ENCODE assay signal across 10 cellular contexts in genomic region chr15:37824717-37825382, GRCh38.
A peak's percentile ranks its signal among the peaks of the same experiment; 100 is the strongest.
DNase-seq lines count a peak whose midpoint lies in the region; ATAC-seq, FAIRE-seq and TF ChIP-seq lines count a peak whose summit lies in the region.
"Had no signal": no experiment of that assay in that cellular context is flagged by ENCODE, and none has a peak within 500 bp of the region (broad histone marks: within the 10 kb centered on the region; RNA-seq: fewer than 3 reads in every experiment).

No MANE protein-coding gene starts in this region.

- H3K36me3 ChIP-seq in SK-N-SH (replicated peaks in 1 of 2; ENCODE audit: control insufficient read depth in 1 of 2, insufficient read depth in 2 of 2, low read length in 1 of 2), result no peaks in the 10 kb centered on the region
- H3K36me3 ChIP-seq in sigmoid colon, result no peaks in the 10 kb centered on the region
- H3K36me3 ChIP-seq: uterus had no signal

- no peaks in the 10 kb centered on the region for H3K79me2 ChIP-seq in SK-N-SH (ENCODE audit: insufficient read depth)

- H3K4me2 ChIP-seq in A549 (no peak overlapping the region), SK-N-SH (peak overlapping the region; percentile 16; the same call in 1 of the 2 replicates)

- TF ChIP-seq RAD21 in A549 (conservative IDR thresholded peaks at IDR 0.05 in 1 of 2, IDR thresholded peaks at IDR 0.05 in 1 of 2) (no peak), SK-N-SH (IDR thresholded peaks at IDR 0.05; ENCODE audit: low read length) (peak; percentile 27; the same call in 1 of the 2 replicates)

- no peak overlapping the region for H3K9ac ChIP-seq in SK-N-SH

- no peaks in the 10 kb centered on the region; the same call in 1 of the 2 replicates for H3K27me3 Mint-ChIP-seq in HFFc6 (ENCODE audit: insufficient read depth)

- no peaks in the 10 kb centered on the region for H4K20me1 ChIP-seq in SK-N-SH (ENCODE audit: insufficient read depth)

- POLR2A ChIA-PET in A549 (lab: Yijun Ruan, JAX) (no interaction called here), SK-N-SH (lab: Yijun Ruan, JAX) (interaction anchor here (1.0 to 2.7 kb wide), 2 partner anchors 48 to 50 kb away, joined by 5 to 9 read pairs; no protein-coding TSS in a partner anchor)

- intact Hi-C loops in sigmoid colon (cut with DNase I), result no loop called here

- H2AFZ ChIP-seq in SK-N-SH (ENCODE audit: low read depth), result peak overlapping the region; percentile 56

- H3K4me3 ChIP-seq in A549, result no peak overlapping the region
- no peak overlapping the region for H3K4me3 ChIP-seq in SK-N-SH (ENCODE audit: low read depth in 2 of 2, low read length in 1 of 2)
- H3K4me3 ChIP-seq in foreskin fibroblast (ENCODE audit: low read depth in 1 of 2, low read length in 2 of 2), result no peak overlapping the region
- no peak overlapping the region for H3K4me3 ChIP-seq in sigmoid colon
- H3K4me3 ChIP-seq: uterus had no signal

- peaks cover 40% of the 10 kb centered on the region for H3K4me1 Mint-ChIP-seq in HFFc6 (ENCODE audit: low read depth)

- H3K9me3 ChIP-seq in A549, result no peaks in the 10 kb centered on the region
- no peaks in the 10 kb centered on the region for H3K9me3 ChIP-seq in SK-N-SH
- H3K9me3 ChIP-seq in sigmoid colon, result no peaks in the 10 kb centered on the region
- H3K9me3 ChIP-seq: uterus had no signal

- peak; percentile 15 to 60 for DNase-seq in A549 (ENCODE audit: low read depth in 1 of 2, low spot score in 1 of 2)
- peak; percentile 96 for DNase-seq in HFFc6
- DNase-seq in SK-N-SH, result no peak
- peak; percentile 92 to 95 for DNase-seq in foreskin fibroblast
- no peak for DNase-seq in NAMALWA (ENCODE audit: low spot score)
- no peak for DNase-seq in NCI-H2227 (lab: John Stamatoyannopoulos, UW; ENCODE audit: unreplicated experiment)
- no peak for DNase-seq in sigmoid colon
- DNase-seq: DMS79, uterus had no signal

- ATAC-seq in A549 (peak; percentile 94 to 99), GM18502 (IDR thresholded peaks at IDR 0.05; ENCODE audit: poor library complexity, unreplicated experiment) (no peak)

- H3K27ac Mint-ChIP-seq in HFFc6, result peak overlapping the region; percentile 89

- no peak for FAIRE-seq in A549 (lab: Jason Lieb, UNC)

- no peak for TF ChIP-seq POLR2A in A549 (IDR thresholded peaks at IDR 0.05; ENCODE audit: low read length)
- no peak for TF ChIP-seq POLR2A in sigmoid colon (IDR thresholded peaks at IDR 0.05)

- H3K27ac ChIP-seq in A549, result no peak overlapping the region
- peak overlapping the region; percentile 59 to 100 for H3K27ac ChIP-seq in SK-N-SH (ENCODE audit: low read depth in 2 of 2, low read length in 1 of 2)
- no peak overlapping the region for H3K27ac ChIP-seq in sigmoid colon
- H3K27ac ChIP-seq: uterus had no signal

- peaks cover 3% of the 10 kb centered on the region for H3F3A ChIP-seq in SK-N-SH (replicated peaks; ENCODE audit: insufficient read depth)

- no peaks in the 10 kb centered on the region for H3K36me3 Mint-ChIP-seq in HFFc6 (ENCODE audit: low read depth)

- TF ChIP-seq CTCF in A549 (IDR thresholded peaks at IDR 0.05) (no peak), HFFc6 (IDR thresholded peaks at IDR 0.05) (peak; percentile 73), SK-N-SH (IDR thresholded peaks at IDR 0.05) (peak; percentile 61), foreskin fibroblast (IDR thresholded peaks at IDR 0.05; ENCODE audit: low read depth, low read length) (peak; percentile 19), sigmoid colon (IDR thresholded peaks at IDR 0.05) (no peak)

- 30% methylated on average over 6 of the region's 6 CpGs for WGBS in A549 (ENCODE audit: missing lambda C conversion rate)
- 34% methylated on average over 6 of the region's 6 CpGs for WGBS in SK-N-SH (ENCODE audit: low lambda C conversion rate)
- 52 to 73% methylated on average over 6 of the region's 6 CpGs for WGBS in sigmoid colon, 2 donors

- TF ChIP-seq EP300 in A549 (IDR thresholded peaks at IDR 0.05) (no peak), SK-N-SH (IDR thresholded peaks at IDR 0.05; ENCODE audit: borderline replicate concordance in 1 of 2, low read depth in 1 of 2, low read length in 1 of 2) (peak in 1 of 2 experiments; percentile 34; a peak in 1 of 4 replicates), sigmoid colon (IDR thresholded peaks at IDR 0.05) (no peak)

- H3K9me3 Mint-ChIP-seq in HFFc6, result no peaks in the 10 kb centered on the region

- CTCF ChIA-PET in A549 (lab: Yijun Ruan, JAX) (interaction anchor here (0.7 to 1.2 kb wide), 3 partner anchors 26 to 77 kb away, joined by 3 to 4 read pairs (median 4); no protein-coding TSS in a partner anchor), SK-N-SH (lab: Yijun Ruan, JAX) (interaction anchor here (0.6 to 1.4 kb wide), 8 partner anchors 11 to 692 kb away, joined by 3 to 5 read pairs (median 4); no protein-coding TSS in a partner anchor)

- H3K9me2 ChIP-seq in SK-N-SH, result no peaks in the 10 kb centered on the region

- peak overlapping the region; percentile 42 for H3K4me3 Mint-ChIP-seq in HFFc6

- H3K27me3 ChIP-seq in SK-N-SH (ENCODE audit: insufficient read depth), result no peaks in the 10 kb centered on the region
- H3K27me3 ChIP-seq in sigmoid colon, result no peaks in the 10 kb centered on the region
- H3K27me3 ChIP-seq: uterus had no signal

- H3K4me1 ChIP-seq in A549 (peaks cover 5% of the 10 kb centered on the region; the same call in 1 of the 3 replicates), SK-N-SH (ENCODE audit: control insufficient read depth in 1 of 2, insufficient read depth in 2 of 2, low read depth in 1 of 2, low read length in 1 of 2) (peaks cover 3 to 33% of the 10 kb centered on the region in 2 experiments; a peak in 3 of 4 replicates), sigmoid colon (no peaks in the 10 kb centered on the region)
- H3K4me1 ChIP-seq: uterus had no signal

TF ChIP-seq in A549, 52 proteins besides CTCF, POLR2A, EP300 and RAD21:
- TF ChIP-seq MAFK (IDR thresholded peaks at IDR 0.05; ENCODE audit: partially characterized antibody) (no peak), MAX (IDR thresholded peaks at IDR 0.05) (no peak), JUNB (IDR thresholded peaks at IDR 0.05) (no peak), NR3C1 (IDR thresholded peaks at IDR 0.05) (no peak), BHLHE40 (IDR thresholded peaks at IDR 0.05; ENCODE audit: low read depth, low read length) (no peak), KDM5A (IDR thresholded peaks at IDR 0.05) (no peak)

TF ChIP-seq in SK-N-SH, 30 proteins besides CTCF, POLR2A, EP300 and RAD21 (continues in another document):
- no peak; the same call in 1 of the 2 replicates for TF ChIP-seq RXRA (IDR thresholded peaks at IDR 0.05; ENCODE audit: borderline replicate concordance, low read depth)
- TF ChIP-seq FOXM1 (IDR thresholded peaks at IDR 0.05; ENCODE audit: low read depth), result no peak
- no peak for TF ChIP-seq IRF3 (IDR thresholded peaks at IDR 0.05; ENCODE audit: low read depth, low read length)
- TF ChIP-seq FOXJ3 (CRISPR knock-in tag; IDR thresholded peaks at IDR 0.05), result no peak
- TF ChIP-seq FOSL2 (IDR thresholded peaks at IDR 0.05; ENCODE audit: borderline replicate concordance, low read depth), result peak; percentile 94
- no peak for TF ChIP-seq USF2 (IDR thresholded peaks at IDR 0.05; ENCODE audit: borderline replicate concordance, low read depth, low read length)
- no peak for TF ChIP-seq CHD2 (IDR thresholded peaks at IDR 0.05; ENCODE audit: low read length, partially characterized antibody)
- no peak for TF ChIP-seq ELF1 (IDR thresholded peaks at IDR 0.05)
- TF ChIP-seq POLR2AphosphoS5 (IDR thresholded peaks at IDR 0.05; ENCODE audit: low read depth, low read length), result peak; percentile 29; the same call in 1 of the 2 replicates
- no peak for TF ChIP-seq GATA2 (CRISPR knock-in tag; IDR thresholded peaks at IDR 0.05)
- no peak for TF ChIP-seq MEF2A (IDR thresholded peaks at IDR 0.05; ENCODE audit: borderline replicate concordance, low read depth)
- no peak for TF ChIP-seq MXI1 (IDR thresholded peaks at IDR 0.05; ENCODE audit: low read depth, low read length)
- TF ChIP-seq JUND (IDR thresholded peaks at IDR 0.05), result peak; percentile 78
- no peak for TF ChIP-seq SIN3A (IDR thresholded peaks at IDR 0.05; ENCODE audit: borderline replicate concordance, low read depth, low read length)
- no peak for TF ChIP-seq SMC3 (IDR thresholded peaks at IDR 0.05; ENCODE audit: low read depth, low read length)
- TF ChIP-seq NRF1 (IDR thresholded peaks at IDR 0.05; ENCODE audit: low read depth, low read length), result no peak
- TF ChIP-seq USF1 (IDR thresholded peaks at IDR 0.05; ENCODE audit: borderline replicate concordance, low read depth), result peak; percentile 5; the same call in 1 of the 2 replicates
- peak; percentile 36; the same call in 1 of the 2 replicates for TF ChIP-seq NFIC (IDR thresholded peaks at IDR 0.05; ENCODE audit: borderline replicate concordance)
- peak; percentile 69 for TF ChIP-seq MAX (IDR thresholded peaks at IDR 0.05; ENCODE audit: low read depth)
- no peak for TF ChIP-seq GABPA (IDR thresholded peaks at IDR 0.05; ENCODE audit: low read depth)
- TF ChIP-seq EZH2phosphoT487 (IDR thresholded peaks at IDR 0.05; ENCODE audit: borderline replicate concordance, low read depth), result no peak

Comparison
In these comparisons a context has a peak if more than half of its experiments do, and no peak if none do; other contexts are left out.
1. DNase-seq: peak in A549 (2 of 2), HFFc6 (single experiment) and foreskin fibroblast (2 of 2); none in SK-N-SH (single experiment), NAMALWA (single experiment), NCI-H2227 (single experiment) and sigmoid colon (single experiment).
2. H3K27ac ChIP-seq: peak in SK-N-SH (2 of 2); none in A549 (0 of 2) and sigmoid colon (0 of 4).
3. CTCF ChIP-seq: peak in HFFc6 (single experiment), SK-N-SH (single experiment) and foreskin fibroblast (single experiment); none in A549 (single experiment) and sigmoid colon (0 of 4).
4. Of the 12 proteins assayed by ChIP-seq in both A549 and SK-N-SH: peak only in A549: none; only in SK-N-SH: CTCF, FOSL2, MAX, PBX3, RAD21 and REST; in both: none; in neither: 5; mixed calls (peak in some experiments, not most) for 1.